ENCODE assay signal across 2 cellular contexts in genomic region chr6:31652925-31653724, GRCh38.
A peak's percentile ranks its signal among the peaks of the same experiment; 100 is the strongest.
TF ChIP-seq lines count a peak whose summit lies in the region.

No MANE protein-coding gene starts in this region.

TF ChIP-seq in HCT116, 20 proteins besides CTCF, POLR2A, EP300 and RAD21:
- 0 out of 2 replicates have a peak, but pooled peaks have one; percentile 28 for TF ChIP-seq ZFX (IDR thresholded peaks at IDR 0.05)
- TF ChIP-seq EZH2 (IDR thresholded peaks at IDR 0.05) = no peak
- peak; percentile 48 for TF ChIP-seq TCF7L2 (IDR thresholded peaks at IDR 0.05; ENCODE audit: borderline replicate concordance, extremely low read depth, insufficient read depth, insufficient read length)
- peak; percentile 92 for TF ChIP-seq POLR2AphosphoS5 (IDR thresholded peaks at IDR 0.05; ENCODE audit: low read depth, low read length)

TF ChIP-seq in endothelial cell of umbilical vein, 7 proteins besides CTCF, POLR2A, EP300 and RAD21:
- TF ChIP-seq POLR2AphosphoS5 (IDR thresholded peaks at IDR 0.05; ENCODE audit: insufficient read depth, low read depth, low read length) (peak; percentile 22), FOS (IDR thresholded peaks at IDR 0.05; ENCODE audit: borderline replicate concordance, insufficient read depth, low read length) (no peak)
